Comparison of ENCODE assay signal across 1 cellular context in the genomic region with DNA sequence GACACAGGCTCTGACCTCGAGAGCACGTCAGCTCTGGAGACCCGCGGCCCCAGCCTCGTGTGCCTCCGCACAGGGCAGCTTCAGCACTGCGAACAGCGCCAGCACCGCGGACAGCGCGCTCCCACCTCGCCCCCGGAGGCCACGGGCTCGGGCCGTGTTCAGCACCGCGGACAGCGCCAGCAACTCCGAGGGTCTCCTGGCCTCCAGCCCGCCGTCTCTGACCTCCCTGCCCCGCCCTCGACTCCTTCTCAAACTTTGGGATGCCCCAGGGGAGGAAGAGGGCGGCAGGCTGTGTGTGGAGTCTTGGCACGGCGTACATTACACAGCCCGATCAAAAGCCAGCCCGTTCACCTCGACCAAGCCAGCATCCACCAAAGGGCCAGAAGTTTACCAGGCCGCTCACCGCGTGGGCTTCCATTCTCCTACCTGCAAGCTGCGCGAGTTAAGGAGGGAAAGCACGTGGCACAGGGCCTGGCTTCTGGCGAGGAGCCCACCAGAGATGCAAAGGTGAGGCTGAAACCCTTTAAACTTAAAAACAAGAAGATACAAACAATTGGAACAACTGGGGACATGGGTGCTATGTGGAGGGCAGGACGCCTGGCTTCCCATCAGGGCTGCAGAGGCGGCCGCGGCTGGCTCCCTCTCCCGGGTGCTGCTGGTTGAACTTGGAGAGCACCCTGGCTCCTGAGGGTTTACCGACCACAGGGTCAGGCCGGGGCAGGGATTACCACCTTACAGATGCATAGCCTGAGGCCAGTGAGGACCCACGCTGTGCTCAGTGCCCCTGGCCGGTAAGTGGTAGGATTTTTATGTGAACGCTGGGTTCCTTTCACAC.
TF ChIP-seq lines count a peak whose summit lies in the region.

No MANE protein-coding gene starts in this region.

TF ChIP-seq in HepG2, 621 proteins besides CTCF, POLR2A, EP300 and RAD21 (continued from another document and continues in another):
- TF ChIP-seq ZNF850 (CRISPR knock-in tag; conservative IDR thresholded peaks at IDR 0.05) = peak; percentile 99
- no peak for TF ChIP-seq BHLHE40 (IDR thresholded peaks at IDR 0.05; ENCODE audit: low read length)
- TF ChIP-seq, protein P1, sequence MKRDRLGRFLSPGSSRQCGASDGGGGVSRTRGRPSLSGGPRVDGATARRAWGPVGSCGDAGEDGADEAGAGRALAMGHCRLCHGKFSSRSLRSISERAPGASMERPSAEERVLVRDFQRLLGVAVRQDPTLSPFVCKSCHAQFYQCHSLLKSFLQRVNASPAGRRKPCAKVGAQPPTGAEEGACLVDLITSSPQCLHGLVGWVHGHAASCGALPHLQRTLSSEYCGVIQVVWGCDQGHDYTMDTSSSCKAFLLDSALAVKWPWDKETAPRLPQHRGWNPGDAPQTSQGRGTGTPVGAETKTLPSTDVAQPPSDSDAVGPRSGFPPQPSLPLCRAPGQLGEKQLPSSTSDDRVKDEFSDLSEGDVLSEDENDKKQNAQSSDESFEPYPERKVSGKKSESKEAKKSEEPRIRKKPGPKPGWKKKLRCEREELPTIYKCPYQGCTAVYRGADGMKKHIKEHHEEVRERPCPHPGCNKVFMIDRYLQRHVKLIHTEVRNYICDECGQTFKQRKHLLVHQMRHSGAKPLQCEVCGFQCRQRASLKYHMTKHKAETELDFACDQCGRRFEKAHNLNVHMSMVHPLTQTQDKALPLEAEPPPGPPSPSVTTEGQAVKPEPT (CRISPR knock-in tag; IDR thresholded peaks at IDR 0.05; ENCODE audit: low read depth) = peak; percentile 99
- peak; percentile 100 for TF ChIP-seq ZFP1 (CRISPR knock-in tag; IDR thresholded peaks at IDR 0.05)
- TF ChIP-seq ZZZ3 (CRISPR knock-in tag; IDR thresholded peaks at IDR 0.05; ENCODE audit: borderline replicate concordance) = peak; percentile 100
- peak; percentile 100 for TF ChIP-seq PAX8 (CRISPR knock-in tag; IDR thresholded peaks at IDR 0.05; ENCODE audit: borderline replicate concordance)
- peak; percentile 100 for TF ChIP-seq GPN1 (CRISPR knock-in tag; IDR thresholded peaks at IDR 0.05; ENCODE audit: borderline replicate concordance)
- no peak for TF ChIP-seq HNRNPUL1 (IDR thresholded peaks at IDR 0.05; ENCODE audit: low read depth, low read length)
- peak; percentile 100 for TF ChIP-seq ZNF776 (CRISPR knock-in tag; IDR thresholded peaks at IDR 0.05)
- peak; percentile 97 for TF ChIP-seq ZSCAN29 (CRISPR knock-in tag; conservative IDR thresholded peaks at IDR 0.05)
- TF ChIP-seq, protein P2, sequence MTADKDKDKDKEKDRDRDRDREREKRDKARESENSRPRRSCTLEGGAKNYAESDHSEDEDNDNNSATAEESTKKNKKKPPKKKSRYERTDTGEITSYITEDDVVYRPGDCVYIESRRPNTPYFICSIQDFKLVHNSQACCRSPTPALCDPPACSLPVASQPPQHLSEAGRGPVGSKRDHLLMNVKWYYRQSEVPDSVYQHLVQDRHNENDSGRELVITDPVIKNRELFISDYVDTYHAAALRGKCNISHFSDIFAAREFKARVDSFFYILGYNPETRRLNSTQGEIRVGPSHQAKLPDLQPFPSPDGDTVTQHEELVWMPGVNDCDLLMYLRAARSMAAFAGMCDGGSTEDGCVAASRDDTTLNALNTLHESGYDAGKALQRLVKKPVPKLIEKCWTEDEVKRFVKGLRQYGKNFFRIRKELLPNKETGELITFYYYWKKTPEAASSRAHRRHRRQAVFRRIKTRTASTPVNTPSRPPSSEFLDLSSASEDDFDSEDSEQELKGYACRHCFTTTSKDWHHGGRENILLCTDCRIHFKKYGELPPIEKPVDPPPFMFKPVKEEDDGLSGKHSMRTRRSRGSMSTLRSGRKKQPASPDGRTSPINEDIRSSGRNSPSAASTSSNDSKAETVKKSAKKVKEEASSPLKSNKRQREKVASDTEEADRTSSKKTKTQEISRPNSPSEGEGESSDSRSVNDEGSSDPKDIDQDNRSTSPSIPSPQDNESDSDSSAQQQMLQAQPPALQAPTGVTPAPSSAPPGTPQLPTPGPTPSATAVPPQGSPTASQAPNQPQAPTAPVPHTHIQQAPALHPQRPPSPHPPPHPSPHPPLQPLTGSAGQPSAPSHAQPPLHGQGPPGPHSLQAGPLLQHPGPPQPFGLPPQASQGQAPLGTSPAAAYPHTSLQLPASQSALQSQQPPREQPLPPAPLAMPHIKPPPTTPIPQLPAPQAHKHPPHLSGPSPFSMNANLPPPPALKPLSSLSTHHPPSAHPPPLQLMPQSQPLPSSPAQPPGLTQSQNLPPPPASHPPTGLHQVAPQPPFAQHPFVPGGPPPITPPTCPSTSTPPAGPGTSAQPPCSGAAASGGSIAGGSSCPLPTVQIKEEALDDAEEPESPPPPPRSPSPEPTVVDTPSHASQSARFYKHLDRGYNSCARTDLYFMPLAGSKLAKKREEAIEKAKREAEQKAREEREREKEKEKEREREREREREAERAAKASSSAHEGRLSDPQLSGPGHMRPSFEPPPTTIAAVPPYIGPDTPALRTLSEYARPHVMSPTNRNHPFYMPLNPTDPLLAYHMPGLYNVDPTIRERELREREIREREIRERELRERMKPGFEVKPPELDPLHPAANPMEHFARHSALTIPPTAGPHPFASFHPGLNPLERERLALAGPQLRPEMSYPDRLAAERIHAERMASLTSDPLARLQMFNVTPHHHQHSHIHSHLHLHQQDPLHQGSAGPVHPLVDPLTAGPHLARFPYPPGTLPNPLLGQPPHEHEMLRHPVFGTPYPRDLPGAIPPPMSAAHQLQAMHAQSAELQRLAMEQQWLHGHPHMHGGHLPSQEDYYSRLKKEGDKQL (CRISPR knock-in tag; IDR thresholded peaks at IDR 0.05; ENCODE audit: low read depth) = peak; percentile 93
- no peak for TF ChIP-seq POLR2G (IDR thresholded peaks at IDR 0.05; ENCODE audit: low read depth, low read length)
- TF ChIP-seq HNF4G (IDR thresholded peaks at IDR 0.05; ENCODE audit: borderline replicate concordance, low read depth, low read length) = no peak
- TF ChIP-seq HNF4G (CRISPR knock-in tag; IDR thresholded peaks at IDR 0.05; ENCODE audit: borderline replicate concordance, low read depth) = peak; percentile 96
- peak; percentile 68 for TF ChIP-seq ZFX (CRISPR knock-in tag; IDR thresholded peaks at IDR 0.05; ENCODE audit: low read depth)
- TF ChIP-seq ZNF343 (CRISPR knock-in tag; IDR thresholded peaks at IDR 0.05) = peak; percentile 100
- TF ChIP-seq ZNF598 (CRISPR knock-in tag; IDR thresholded peaks at IDR 0.05; ENCODE audit: borderline replicate concordance) = peak; percentile 100
- peak; percentile 100 for TF ChIP-seq ZNF557 (CRISPR knock-in tag; IDR thresholded peaks at IDR 0.05)
- peak; percentile 99 for TF ChIP-seq HDAC2 (CRISPR knock-in tag; IDR thresholded peaks at IDR 0.05)
- no peak for TF ChIP-seq NFIC (IDR thresholded peaks at IDR 0.05; ENCODE audit: low read length)
- peak; percentile 91 for TF ChIP-seq GABPB1 (CRISPR knock-in tag; IDR thresholded peaks at IDR 0.05)
- TF ChIP-seq FOXK2 (IDR thresholded peaks at IDR 0.05) = no peak
- no peak for TF ChIP-seq CREB1 (IDR thresholded peaks at IDR 0.05)
- no peak for TF ChIP-seq CREB1 (CRISPR knock-in tag; IDR thresholded peaks at IDR 0.05)
- peak; percentile 100 for TF ChIP-seq FOXC1 (CRISPR knock-in tag; IDR thresholded peaks at IDR 0.05; ENCODE audit: borderline replicate concordance)
- no peak for TF ChIP-seq POLR2AphosphoS5 (IDR thresholded peaks at IDR 0.05; ENCODE audit: low read depth, low read length)
- TF ChIP-seq, protein P3, sequence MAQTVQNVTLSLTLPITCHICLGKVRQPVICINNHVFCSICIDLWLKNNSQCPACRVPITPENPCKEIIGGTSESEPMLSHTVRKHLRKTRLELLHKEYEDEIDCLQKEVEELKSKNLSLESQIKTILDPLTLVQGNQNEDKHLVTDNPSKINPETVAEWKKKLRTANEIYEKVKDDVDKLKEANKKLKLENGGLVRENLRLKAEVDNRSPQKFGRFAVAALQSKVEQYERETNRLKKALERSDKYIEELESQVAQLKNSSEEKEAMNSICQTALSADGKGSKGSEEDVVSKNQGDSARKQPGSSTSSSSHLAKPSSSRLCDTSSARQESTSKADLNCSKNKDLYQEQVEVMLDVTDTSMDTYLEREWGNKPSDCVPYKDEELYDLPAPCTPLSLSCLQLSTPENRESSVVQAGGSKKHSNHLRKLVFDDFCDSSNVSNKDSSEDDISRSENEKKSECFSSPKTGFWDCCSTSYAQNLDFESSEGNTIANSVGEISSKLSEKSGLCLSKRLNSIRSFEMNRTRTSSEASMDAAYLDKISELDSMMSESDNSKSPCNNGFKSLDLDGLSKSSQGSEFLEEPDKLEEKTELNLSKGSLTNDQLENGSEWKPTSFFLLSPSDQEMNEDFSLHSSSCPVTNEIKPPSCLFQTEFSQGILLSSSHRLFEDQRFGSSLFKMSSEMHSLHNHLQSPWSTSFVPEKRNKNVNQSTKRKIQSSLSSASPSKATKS (CRISPR knock-in tag; IDR thresholded peaks at IDR 0.05) = peak; percentile 100
- TF ChIP-seq ZNF441 (CRISPR knock-in tag; IDR thresholded peaks at IDR 0.05; ENCODE audit: borderline replicate concordance) = peak; percentile 100
- TF ChIP-seq ZNF337 (CRISPR knock-in tag; IDR thresholded peaks at IDR 0.05; ENCODE audit: borderline replicate concordance, low read depth) = peak; percentile 99
- peak; percentile 100 for TF ChIP-seq ZNF235 (CRISPR knock-in tag; IDR thresholded peaks at IDR 0.05; ENCODE audit: borderline replicate concordance)
- peak; percentile 100 for TF ChIP-seq ZNF296 (CRISPR knock-in tag; conservative IDR thresholded peaks at IDR 0.05)
- peak; percentile 81 for TF ChIP-seq ADNP (CRISPR knock-in tag; IDR thresholded peaks at IDR 0.05)
- peak; percentile 95 for TF ChIP-seq DMAP1 (CRISPR knock-in tag; IDR thresholded peaks at IDR 0.05)
- peak; percentile 100 for TF ChIP-seq NR1H2 (CRISPR knock-in tag; IDR thresholded peaks at IDR 0.05; ENCODE audit: borderline replicate concordance, low read depth)
- peak; percentile 86 for TF ChIP-seq PHF8 (CRISPR knock-in tag; IDR thresholded peaks at IDR 0.05)
- TF ChIP-seq DR1 (CRISPR knock-in tag; IDR thresholded peaks at IDR 0.05) = peak; percentile 97
- TF ChIP-seq ZNF543 (CRISPR knock-in tag; IDR thresholded peaks at IDR 0.05) = peak; percentile 100
- TF ChIP-seq GLI4 (CRISPR knock-in tag; IDR thresholded peaks at IDR 0.05; ENCODE audit: borderline replicate concordance) = peak; percentile 100
- TF ChIP-seq ZNF558 (CRISPR knock-in tag; IDR thresholded peaks at IDR 0.05; ENCODE audit: borderline replicate concordance) = peak; percentile 100
- peak; percentile 99 for TF ChIP-seq KMT2B (CRISPR knock-in tag; IDR thresholded peaks at IDR 0.05)
- TF ChIP-seq CSRNP1 (CRISPR knock-in tag; IDR thresholded peaks at IDR 0.05) = peak; percentile 100
- TF ChIP-seq FOXA3 (CRISPR knock-in tag; IDR thresholded peaks at IDR 0.05) = peak; percentile 94
- TF ChIP-seq, protein P4, sequence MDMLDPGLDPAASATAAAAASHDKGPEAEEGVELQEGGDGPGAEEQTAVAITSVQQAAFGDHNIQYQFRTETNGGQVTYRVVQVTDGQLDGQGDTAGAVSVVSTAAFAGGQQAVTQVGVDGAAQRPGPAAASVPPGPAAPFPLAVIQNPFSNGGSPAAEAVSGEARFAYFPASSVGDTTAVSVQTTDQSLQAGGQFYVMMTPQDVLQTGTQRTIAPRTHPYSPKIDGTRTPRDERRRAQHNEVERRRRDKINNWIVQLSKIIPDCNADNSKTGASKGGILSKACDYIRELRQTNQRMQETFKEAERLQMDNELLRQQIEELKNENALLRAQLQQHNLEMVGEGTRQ (IDR thresholded peaks at IDR 0.05; ENCODE audit: low read depth, low read length) = no peak
- TF ChIP-seq, protein P4 (CRISPR knock-in tag; IDR thresholded peaks at IDR 0.05; ENCODE audit: borderline replicate concordance) = peak; percentile 68; the same call in 1 of the 2 replicates
- TF ChIP-seq KDM3A (CRISPR knock-in tag; IDR thresholded peaks at IDR 0.05; ENCODE audit: low read depth) = peak; percentile 100
- TF ChIP-seq HNRNPK (IDR thresholded peaks at IDR 0.05; ENCODE audit: low read depth, low read length, poor library complexity, severe bottlenecking) = no peak
- TF ChIP-seq ZNF34 (CRISPR knock-in tag; IDR thresholded peaks at IDR 0.05; ENCODE audit: borderline replicate concordance) = peak; percentile 100
- peak; percentile 100 for TF ChIP-seq ZGPAT (CRISPR knock-in tag; IDR thresholded peaks at IDR 0.05)
- peak; percentile 100 for TF ChIP-seq ZNF570 (CRISPR knock-in tag; IDR thresholded peaks at IDR 0.05; ENCODE audit: borderline replicate concordance)
